In genomic region chr20:45362804-45363610, GRCh38 we compare ENCODE assay signal across 8 cellular contexts. TPM values are rescaled to one million over a fixed set of nuclear protein-coding genes. Genes with fewer than 3 reads are reported as not detected.
DNase-seq lines count a peak whose midpoint lies in the region; ATAC-seq and TF ChIP-seq lines count a peak whose summit lies in the region.

Gene SYS1 (plus strand): TSS chr20:45363156. CDS start chr20:45363532, 376 bp downstream.

- peaks cover 33% of the 10 kb centered on the region for H3K4me1 ChIP-seq in CD8-positive, alpha-beta T cell (ENCODE audit: insufficient read depth, low read length)
- peaks cover 8 to 49% (median 33%) of the 10 kb centered on the region in 4 donors for H3K4me1 ChIP-seq in liver (ENCODE audit: control insufficient read depth in 4 of 4, insufficient read depth in 4 of 4, low read length in 3 of 4)

- H3K4me1 Mint-ChIP-seq in CD8-positive, alpha-beta T cell (ENCODE audit: low read depth) = peaks cover 49% of the 10 kb centered on the region
- H3K4me1 Mint-ChIP-seq in activated CD4-positive, alpha-beta memory T cell treated with anti-CD3 and anti-CD28 coated beads for 36 hours (ENCODE audit: low read depth) = peaks cover 46% of the 10 kb centered on the region

- peak within 1 kb of the TSS; percentile 100 for H3K27ac Mint-ChIP-seq in CD8-positive, alpha-beta T cell
- H3K27ac Mint-ChIP-seq in activated CD4-positive, alpha-beta memory T cell treated with anti-CD3 and anti-CD28 coated beads for 36 hours = peak within 1 kb of the TSS; percentile 94

- CTCF ChIA-PET in CD8-positive, alpha-beta T cell (lab: Charles Lee) = interaction anchor here (0.7 to 21.3 kb wide), 25 partner anchors 8 to 408 kb away, joined by 3 to 490 read pairs (median 6); partner anchors contain the start of genes DBNDD2, PIGT and TP53TG5
- CTCF ChIA-PET in activated CD4-positive, alpha-beta memory T cell treated with anti-CD3 and anti-CD28 coated beads for 36 hours (lab: Charles Lee) = interaction anchor here (0.7 to 21.4 kb wide), 34 partner anchors 9 to 608 kb away, joined by 3 to 503 read pairs (median 5); partner anchors contain the start of genes DNTTIP1, PIGT, SDC4 and TP53TG5

- DNase-seq in CD8-positive, alpha-beta T cell = peak; percentile 97 to 99 (median 98)
- peak; percentile 100 for DNase-seq in HK-2 (ENCODE audit: unreplicated experiment)
- DNase-seq in NCI-H82 treated with DMSO at 0.1 percent for 48 hours (lab: John Stamatoyannopoulos, UW; ENCODE audit: unreplicated experiment) = peak; percentile 100
- peak; percentile 99 for DNase-seq in activated CD4-positive, alpha-beta memory T cell treated with anti-CD3 and anti-CD28 coated beads for 36 hours
- peak; percentile 96 to 98 (median 96) for DNase-seq in dorsolateral prefrontal cortex
- peak; percentile 100 for DNase-seq in stimulated activated CD4-positive, alpha-beta T cell treated with anti-CD3 and anti-CD28 coated beads, Interleukin-4, amount 100 ng/mL, for 24 hours

- H3K9ac ChIP-seq in liver (ENCODE audit: low read depth in 1 of 2, low read length in 2 of 2) = peak within 1 kb of the TSS; percentile 85 to 87

- POLR2A ChIA-PET in CD8-positive, alpha-beta T cell (lab: Charles Lee) = interaction anchor here (0.6 to 3.9 kb wide), 20 partner anchors 10 to 478 kb away, joined by 3 to 76 read pairs (median 4); partner anchors contain the start of genes PIGT and YWHAB
- POLR2A ChIA-PET in activated CD4-positive, alpha-beta memory T cell treated with anti-CD3 and anti-CD28 coated beads for 36 hours (lab: Charles Lee) = interaction anchor here (0.5 to 3.2 kb wide), 11 partner anchors 9 to 381 kb away, joined by 3 to 19 read pairs (median 7); partner anchors contain the start of genes PIGT and SDC4

- H3K9me3 ChIP-seq in CD8-positive, alpha-beta T cell (ENCODE audit: low read length) = no peaks in the 10 kb centered on the region
- H3K9me3 ChIP-seq in liver (ENCODE audit: control insufficient read depth in 4 of 4, low read length in 3 of 4) = no peaks in the 10 kb centered on the region

- peak within 1 kb of the TSS; percentile 92 for H3K27ac ChIP-seq in CD8-positive, alpha-beta T cell (ENCODE audit: low read depth, low read length)
- H3K27ac ChIP-seq in dorsolateral prefrontal cortex = peak within 1 kb of the TSS; percentile 64 to 99 (median 96)
- H3K27ac ChIP-seq in liver (ENCODE audit: low read depth in 1 of 2, low read length in 2 of 2) = peak within 1 kb of the TSS; percentile 98

- peak within 1 kb of the TSS; percentile 100 for H3K4me3 Mint-ChIP-seq in CD8-positive, alpha-beta T cell
- peak within 1 kb of the TSS; percentile 96 for H3K4me3 Mint-ChIP-seq in activated CD4-positive, alpha-beta memory T cell treated with anti-CD3 and anti-CD28 coated beads for 36 hours

- peak; percentile 86 for ATAC-seq in CD8-positive, alpha-beta T cell
- peak; percentile 84 for ATAC-seq in GM19452 (IDR thresholded peaks at IDR 0.05; ENCODE audit: unreplicated experiment)

- WGBS in liver = under 1% methylated on average over 55 of the region's 55 CpGs

- no peaks in the 10 kb centered on the region for H3K9me3 Mint-ChIP-seq in CD8-positive, alpha-beta T cell
- H3K9me3 Mint-ChIP-seq in activated CD4-positive, alpha-beta memory T cell treated with anti-CD3 and anti-CD28 coated beads for 36 hours = no peaks in the 10 kb centered on the region

- peak; percentile 89 for TF ChIP-seq CTCF in CD8-positive, alpha-beta T cell (IDR thresholded peaks at IDR 0.05)
- TF ChIP-seq CTCF in dorsolateral prefrontal cortex (IDR thresholded peaks at IDR 0.05 in 54 of 56, conservative IDR thresholded peaks at IDR 0.05 in 2 of 56; ENCODE audit: low read depth in 1 of 56, partially characterized antibody in 56 of 56) (peak; percentile 85 to 99 (median 95)), liver (IDR thresholded peaks at IDR 0.05; ENCODE audit: low read depth, low read length, missing input control) (peak; percentile 78)

- H3K27me3 ChIP-seq in CD8-positive, alpha-beta T cell (ENCODE audit: insufficient read depth, low read length) = no peaks in the 10 kb centered on the region
- H3K27me3 ChIP-seq in dorsolateral prefrontal cortex (no peaks in the 10 kb centered on the region), liver (ENCODE audit: control insufficient read depth in 4 of 4, insufficient read depth in 4 of 4, low read length in 3 of 4) (no peaks in the 10 kb centered on the region)

- peaks cover 14% of the 10 kb centered on the region for H3K36me3 ChIP-seq in CD8-positive, alpha-beta T cell (ENCODE audit: insufficient read depth, low read length)
- H3K36me3 ChIP-seq in liver (ENCODE audit: control insufficient read depth in 4 of 4, insufficient read depth in 3 of 4, low read depth in 1 of 4, low read length in 3 of 4) = peaks cover 0 to 23% (median 20%) of the 10 kb centered on the region in 4 donors

- H3K4me3 ChIP-seq in CD8-positive, alpha-beta T cell (ENCODE audit: low read depth, low read length) = peak within 1 kb of the TSS; percentile 91
- peak within 1 kb of the TSS; percentile 48 to 99 (median 81) for H3K4me3 ChIP-seq in dorsolateral prefrontal cortex
- peak within 1 kb of the TSS; percentile 68 to 87 (median 74) for H3K4me3 ChIP-seq in liver (ENCODE audit: low read depth in 1 of 3, low read length in 3 of 3)

- no peaks in the 10 kb centered on the region for H3K27me3 Mint-ChIP-seq in CD8-positive, alpha-beta T cell (ENCODE audit: low read depth)
- no peaks in the 10 kb centered on the region for H3K27me3 Mint-ChIP-seq in activated CD4-positive, alpha-beta memory T cell treated with anti-CD3 and anti-CD28 coated beads for 36 hours

- peaks cover 46% of the 10 kb centered on the region for H3K36me3 Mint-ChIP-seq in CD8-positive, alpha-beta T cell
- H3K36me3 Mint-ChIP-seq in activated CD4-positive, alpha-beta memory T cell treated with anti-CD3 and anti-CD28 coated beads for 36 hours = peaks cover 15% of the 10 kb centered on the region

- intact Hi-C loops in CD8-positive, alpha-beta T cell (cut with DNase I, micrococcal nuclease) = loop anchor here (1.0 to 10.0 kb wide), 12 partner anchors 10 to 612 kb away; partner anchors contain the start of genes DNTTIP1 (in 2 of the 2), PIGT (in 2 of the 2), WFDC3 (in 2 of the 2) and PCIF1 (in 1 of the 2)
- intact Hi-C loops in activated CD4-positive, alpha-beta memory T cell treated with anti-CD3 and anti-CD28 coated beads for 36 hours (cut with micrococcal nuclease) = loop anchor here (1.0 to 5.0 kb wide), 6 partner anchors 10 to 429 kb away; partner anchors contain the start of genes DNTTIP1, PIGT, SDC4 and WFDC3
- intact Hi-C loops in dorsolateral prefrontal cortex (cut with DNase I) = loop anchor here (2.0 to 10.0 kb wide), 3 partner anchors 44 to 412 kb away; no protein-coding TSS in a partner anchor

- TF ChIP-seq RAD21 in liver (IDR thresholded peaks at IDR 0.05) = peak; percentile 92 to 93

TF ChIP-seq in liver, 16 proteins besides CTCF, POLR2A, EP300 and RAD21 (continues in another document):
- TF ChIP-seq ZBTB33 (IDR thresholded peaks at IDR 0.05) (peak; percentile 37), RXRA (IDR thresholded peaks at IDR 0.05) (peak; percentile 70 to 89), YY1 (IDR thresholded peaks at IDR 0.05) (peak; percentile 84), GABPA (IDR thresholded peaks at IDR 0.05 in 1 of 2, conservative IDR thresholded peaks at IDR 0.05 in 1 of 2) (peak; percentile 34 to 84), HNF4G (IDR thresholded peaks at IDR 0.05) (no peak), TAF1 (conservative IDR thresholded peaks at IDR 0.05) (peak; percentile 65), HNF4A (conservative IDR thresholded peaks at IDR 0.05) (peak in 1 of 2 donors; percentile 52), JUND (IDR thresholded peaks at IDR 0.05) (peak in 1 of 2 donors; percentile 32), REST (IDR thresholded peaks at IDR 0.05) (peak; percentile 94)

RNA-seq across cellular contexts. Expression of gene SYS1, which starts in this region (rescaled TPM):
- 100 to 1,000 TPM; 111 to 116 TPM for total RNA-seq in CD8-positive, alpha-beta T cell
- 10 to 100 TPM; 19.9 to 24.8 TPM for total RNA-seq in activated CD4-positive, alpha-beta memory T cell treated with anti-CD3 and anti-CD28 coated beads for 36 hours
- total RNA-seq in dorsolateral prefrontal cortex (10 to 100 TPM; 19.5 to 49.7 (median 29.3) TPM), liver (10 to 100 TPM; 15.0 to 29.0 TPM)
- polyA plus RNA-seq in liver = 10 to 100 TPM; 27.2 to 37.8 TPM

Comparison
In these comparisons a context has a peak if more than half of its experiments do, and no peak if none do; other contexts are left out.
1. Peak in every context shown above with its lines: DNase-seq, ATAC-seq, H3K4me3 ChIP-seq and H3K27ac ChIP-seq.